Comparison of ENCODE assay signal across 1 cellular context in genomic region chr10:43671659-43672555, GRCh38.
TF ChIP-seq lines count a peak whose summit lies in the region.

No MANE protein-coding gene starts in this region.

TF ChIP-seq in K562, 482 proteins besides CTCF, POLR2A, EP300 and RAD21 (continued from another document and continues in another):
- no peak for TF ChIP-seq SRSF1 (IDR thresholded peaks at IDR 0.05; ENCODE audit: low read depth, low read length)
- TF ChIP-seq, protein P1, sequence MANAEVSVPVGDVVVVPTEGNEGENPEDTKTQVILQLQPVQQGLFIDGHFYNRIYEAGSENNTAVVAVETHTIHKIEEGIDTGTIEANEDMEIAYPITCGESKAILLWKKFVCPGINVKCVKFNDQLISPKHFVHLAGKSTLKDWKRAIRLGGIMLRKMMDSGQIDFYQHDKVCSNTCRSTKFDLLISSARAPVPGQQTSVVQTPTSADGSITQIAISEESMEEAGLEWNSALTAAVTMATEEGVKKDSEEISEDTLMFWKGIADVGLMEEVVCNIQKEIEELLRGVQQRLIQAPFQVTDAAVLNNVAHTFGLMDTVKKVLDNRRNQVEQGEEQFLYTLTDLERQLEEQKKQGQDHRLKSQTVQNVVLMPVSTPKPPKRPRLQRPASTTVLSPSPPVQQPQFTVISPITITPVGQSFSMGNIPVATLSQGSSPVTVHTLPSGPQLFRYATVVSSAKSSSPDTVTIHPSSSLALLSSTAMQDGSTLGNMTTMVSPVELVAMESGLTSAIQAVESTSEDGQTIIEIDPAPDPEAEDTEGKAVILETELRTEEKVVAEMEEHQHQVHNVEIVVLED (CRISPR knock-in tag; IDR thresholded peaks at IDR 0.05) = no peak
- TF ChIP-seq PURB (CRISPR knock-in tag; IDR thresholded peaks at IDR 0.05; ENCODE audit: low read depth) = no peak
- TF ChIP-seq TAF7 (tag; IDR thresholded peaks at IDR 0.05) = no peak
- TF ChIP-seq XRCC5 (IDR thresholded peaks at IDR 0.05; ENCODE audit: low read depth, low read length) = no peak
- TF ChIP-seq RB1 (IDR thresholded peaks at IDR 0.05; ENCODE audit: low read depth) = peak; percentile 37; the same call in 1 of the 2 replicates
- TF ChIP-seq, protein P2, sequence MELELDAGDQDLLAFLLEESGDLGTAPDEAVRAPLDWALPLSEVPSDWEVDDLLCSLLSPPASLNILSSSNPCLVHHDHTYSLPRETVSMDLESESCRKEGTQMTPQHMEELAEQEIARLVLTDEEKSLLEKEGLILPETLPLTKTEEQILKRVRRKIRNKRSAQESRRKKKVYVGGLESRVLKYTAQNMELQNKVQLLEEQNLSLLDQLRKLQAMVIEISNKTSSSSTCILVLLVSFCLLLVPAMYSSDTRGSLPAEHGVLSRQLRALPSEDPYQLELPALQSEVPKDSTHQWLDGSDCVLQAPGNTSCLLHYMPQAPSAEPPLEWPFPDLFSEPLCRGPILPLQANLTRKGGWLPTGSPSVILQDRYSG (tag; conservative IDR thresholded peaks at IDR 0.05; ENCODE audit: low read depth) = no peak
- TF ChIP-seq, protein P3, sequence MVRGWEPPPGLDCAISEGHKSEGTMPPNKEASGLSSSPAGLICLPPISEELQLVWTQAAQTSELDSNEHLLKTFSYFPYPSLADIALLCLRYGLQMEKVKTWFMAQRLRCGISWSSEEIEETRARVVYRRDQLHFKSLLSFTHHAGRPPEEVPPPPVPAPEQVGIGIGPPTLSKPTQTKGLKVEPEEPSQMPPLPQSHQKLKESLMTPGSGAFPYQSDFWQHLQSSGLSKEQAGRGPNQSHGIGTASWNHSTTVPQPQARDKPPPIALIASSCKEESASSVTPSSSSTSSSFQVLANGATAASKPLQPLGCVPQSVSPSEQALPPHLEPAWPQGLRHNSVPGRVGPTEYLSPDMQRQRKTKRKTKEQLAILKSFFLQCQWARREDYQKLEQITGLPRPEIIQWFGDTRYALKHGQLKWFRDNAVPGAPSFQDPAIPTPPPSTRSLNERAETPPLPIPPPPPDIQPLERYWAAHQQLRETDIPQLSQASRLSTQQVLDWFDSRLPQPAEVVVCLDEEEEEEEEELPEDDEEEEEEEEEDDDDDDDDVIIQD (CRISPR knock-in tag; IDR thresholded peaks at IDR 0.05) = no peak
- peak; percentile 87 for TF ChIP-seq HMBOX1 (IDR thresholded peaks at IDR 0.05)
- no peak for TF ChIP-seq ZNF217 (CRISPR knock-in tag; IDR thresholded peaks at IDR 0.05)
- TF ChIP-seq, protein P4, sequence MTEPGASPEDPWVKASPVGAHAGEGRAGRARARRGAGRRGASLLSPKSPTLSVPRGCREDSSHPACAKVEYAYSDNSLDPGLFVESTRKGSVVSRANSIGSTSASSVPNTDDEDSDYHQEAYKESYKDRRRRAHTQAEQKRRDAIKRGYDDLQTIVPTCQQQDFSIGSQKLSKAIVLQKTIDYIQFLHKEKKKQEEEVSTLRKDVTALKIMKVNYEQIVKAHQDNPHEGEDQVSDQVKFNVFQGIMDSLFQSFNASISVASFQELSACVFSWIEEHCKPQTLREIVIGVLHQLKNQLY (CRISPR knock-in tag; conservative IDR thresholded peaks at IDR 0.05) = no peak
- TF ChIP-seq ZNF639 (CRISPR knock-in tag; conservative IDR thresholded peaks at IDR 0.05 in 1 of 2, IDR thresholded peaks at IDR 0.05 in 1 of 2) = no peak
- TF ChIP-seq CREB3L1 (IDR thresholded peaks at IDR 0.05; ENCODE audit: borderline replicate concordance, low read depth) = no peak
- no peak for TF ChIP-seq CBX3 (IDR thresholded peaks at IDR 0.05; ENCODE audit: borderline replicate concordance in 1 of 2, low read length in 2 of 2)
- TF ChIP-seq TCFL5 (CRISPR knock-in tag; conservative IDR thresholded peaks at IDR 0.05) = no peak
- TF ChIP-seq DPF2 (IDR thresholded peaks at IDR 0.05) = no peak
- TF ChIP-seq BRD4 (IDR thresholded peaks at IDR 0.05) = no peak
- no peak for TF ChIP-seq ZBTB43 (CRISPR knock-in tag; IDR thresholded peaks at IDR 0.05)
- TF ChIP-seq KLF16 (IDR thresholded peaks at IDR 0.05) = 0 out of 2 replicates have a peak, but pooled peaks have one; percentile 6
- no peak for TF ChIP-seq FIP1L1 (IDR thresholded peaks at IDR 0.05; ENCODE audit: low read depth, low read length, poor library complexity, severe bottlenecking)
- TF ChIP-seq, protein P5, sequence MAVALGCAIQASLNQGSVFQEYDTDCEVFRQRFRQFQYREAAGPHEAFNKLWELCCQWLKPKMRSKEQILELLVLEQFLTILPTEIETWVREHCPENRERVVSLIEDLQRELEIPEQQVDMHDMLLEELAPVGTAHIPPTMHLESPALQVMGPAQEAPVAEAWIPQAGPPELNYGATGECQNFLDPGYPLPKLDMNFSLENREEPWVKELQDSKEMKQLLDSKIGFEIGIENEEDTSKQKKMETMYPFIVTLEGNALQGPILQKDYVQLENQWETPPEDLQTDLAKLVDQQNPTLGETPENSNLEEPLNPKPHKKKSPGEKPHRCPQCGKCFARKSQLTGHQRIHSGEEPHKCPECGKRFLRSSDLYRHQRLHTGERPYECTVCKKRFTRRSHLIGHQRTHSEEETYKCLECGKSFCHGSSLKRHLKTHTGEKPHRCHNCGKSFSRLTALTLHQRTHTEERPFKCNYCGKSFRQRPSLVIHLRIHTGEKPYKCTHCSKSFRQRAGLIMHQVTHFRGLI (CRISPR knock-in tag; IDR thresholded peaks at IDR 0.05) = no peak
- TF ChIP-seq, protein P6, sequence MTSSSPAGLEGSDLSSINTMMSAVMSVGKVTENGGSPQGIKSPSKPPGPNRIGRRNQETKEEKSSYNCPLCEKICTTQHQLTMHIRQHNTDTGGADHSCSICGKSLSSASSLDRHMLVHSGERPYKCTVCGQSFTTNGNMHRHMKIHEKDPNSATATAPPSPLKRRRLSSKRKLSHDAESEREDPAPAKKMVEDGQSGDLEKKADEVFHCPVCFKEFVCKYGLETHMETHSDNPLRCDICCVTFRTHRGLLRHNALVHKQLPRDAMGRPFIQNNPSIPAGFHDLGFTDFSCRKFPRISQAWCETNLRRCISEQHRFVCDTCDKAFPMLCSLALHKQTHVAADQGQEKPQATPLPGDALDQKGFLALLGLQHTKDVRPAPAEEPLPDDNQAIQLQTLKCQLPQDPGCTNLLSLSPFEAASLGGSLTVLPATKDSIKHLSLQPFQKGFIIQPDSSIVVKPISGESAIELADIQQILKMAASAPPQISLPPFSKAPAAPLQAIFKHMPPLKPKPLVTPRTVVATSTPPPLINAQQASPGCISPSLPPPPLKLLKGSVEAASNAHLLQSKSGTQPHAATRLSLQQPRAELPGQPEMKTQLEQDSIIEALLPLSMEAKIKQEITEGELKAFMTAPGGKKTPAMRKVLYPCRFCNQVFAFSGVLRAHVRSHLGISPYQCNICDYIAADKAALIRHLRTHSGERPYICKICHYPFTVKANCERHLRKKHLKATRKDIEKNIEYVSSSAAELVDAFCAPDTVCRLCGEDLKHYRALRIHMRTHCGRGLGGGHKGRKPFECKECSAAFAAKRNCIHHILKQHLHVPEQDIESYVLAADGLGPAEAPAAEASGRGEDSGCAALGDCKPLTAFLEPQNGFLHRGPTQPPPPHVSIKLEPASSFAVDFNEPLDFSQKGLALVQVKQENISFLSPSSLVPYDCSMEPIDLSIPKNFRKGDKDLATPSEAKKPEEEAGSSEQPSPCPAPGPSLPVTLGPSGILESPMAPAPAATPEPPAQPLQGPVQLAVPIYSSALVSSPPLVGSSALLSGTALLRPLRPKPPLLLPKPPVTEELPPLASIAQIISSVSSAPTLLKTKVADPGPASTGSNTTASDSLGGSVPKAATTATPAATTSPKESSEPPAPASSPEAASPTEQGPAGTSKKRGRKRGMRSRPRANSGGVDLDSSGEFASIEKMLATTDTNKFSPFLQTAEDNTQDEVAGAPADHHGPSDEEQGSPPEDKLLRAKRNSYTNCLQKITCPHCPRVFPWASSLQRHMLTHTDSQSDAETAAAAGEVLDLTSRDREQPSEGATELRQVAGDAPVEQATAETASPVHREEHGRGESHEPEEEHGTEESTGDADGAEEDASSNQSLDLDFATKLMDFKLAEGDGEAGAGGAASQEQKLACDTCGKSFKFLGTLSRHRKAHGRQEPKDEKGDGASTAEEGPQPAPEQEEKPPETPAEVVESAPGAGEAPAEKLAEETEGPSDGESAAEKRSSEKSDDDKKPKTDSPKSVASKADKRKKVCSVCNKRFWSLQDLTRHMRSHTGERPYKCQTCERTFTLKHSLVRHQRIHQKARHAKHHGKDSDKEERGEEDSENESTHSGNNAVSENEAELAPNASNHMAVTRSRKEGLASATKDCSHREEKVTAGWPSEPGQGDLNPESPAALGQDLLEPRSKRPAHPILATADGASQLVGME (CRISPR knock-in tag; IDR thresholded peaks at IDR 0.05) = no peak
- TF ChIP-seq ZNF609 (CRISPR knock-in tag; IDR thresholded peaks at IDR 0.05; ENCODE audit: borderline replicate concordance) = no peak
- no peak for TF ChIP-seq POU5F1 (IDR thresholded peaks at IDR 0.05; ENCODE audit: borderline replicate concordance, low read depth, low read length, partially characterized antibody)
- TF ChIP-seq ZNF24 (IDR thresholded peaks at IDR 0.05) = peak; percentile 88
- TF ChIP-seq DEAF1 (CRISPR knock-in tag; IDR thresholded peaks at IDR 0.05) = peak; percentile 84
- no peak for TF ChIP-seq PYGO2 (tag; IDR thresholded peaks at IDR 0.05)
- TF ChIP-seq ZNF583 (CRISPR knock-in tag; IDR thresholded peaks at IDR 0.05) = no peak
- TF ChIP-seq ZFP30 (CRISPR knock-in tag; IDR thresholded peaks at IDR 0.05; ENCODE audit: borderline replicate concordance) = no peak
- no peak for TF ChIP-seq ZNF668 (CRISPR knock-in tag; IDR thresholded peaks at IDR 0.05)
